18 cellular contexts compared by ENCODE assay signal in the genomic region with DNA sequence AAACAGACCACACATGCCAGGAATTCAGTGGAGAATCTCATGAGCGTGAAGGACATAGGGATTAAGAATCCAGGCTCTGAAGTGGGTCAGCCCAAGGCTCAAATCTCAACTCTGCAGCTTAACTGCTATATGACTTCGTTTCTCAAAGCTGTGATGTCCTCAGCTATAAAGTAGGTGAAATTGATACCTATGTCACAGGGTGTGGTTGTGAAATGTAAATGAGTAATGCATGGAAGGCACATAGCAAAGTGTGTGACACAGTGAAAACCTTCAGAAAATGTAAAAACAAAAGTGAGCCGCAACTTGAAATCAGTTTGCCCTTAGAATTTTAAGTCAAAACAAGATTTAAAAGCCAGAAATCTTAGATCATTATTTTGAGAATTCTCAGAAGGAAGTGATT.
"Had no signal": no experiment of that assay in that cellular context is flagged by ENCODE, and none has a peak within 500 bp of the region (broad histone marks: within the 10 kb centered on the region; RNA-seq: fewer than 3 reads in every experiment).

No MANE protein-coding gene starts in this region.

- H3K9me3 ChIP-seq: tibial nerve, vagina had no signal

- H3K4me1 ChIP-seq: tibial nerve, vagina had no signal

- H3K36me3 ChIP-seq: brain microvascular endothelial cell, tibial nerve, vagina, WERI-Rb-1 had no signal

- H3K27me3 ChIP-seq: brain microvascular endothelial cell, tibial nerve, vagina had no signal

- H3K27ac ChIP-seq: brain microvascular endothelial cell, vagina, WERI-Rb-1 had no signal

- H3K4me3 ChIP-seq: tibial nerve, vagina had no signal

- DNase-seq: activated CD4-positive, alpha-beta T cell treated with anti-CD3 and anti-CD28 coated beads, Interleukin-2, amount 50 U/mL, for 48 hours; activated CD8-positive, alpha-beta memory T cell treated with anti-CD3 and anti-CD28 coated beads, Interleukin-2, amount 10 ng/mL, durations not matched to agents 7 days and 5 days; activated effector memory CD4-positive, alpha-beta T cell treated with Interleukin-2 at 50 U/mL for 16 hours; activated T-cell treated with anti-CD3 and anti-CD28 coated beads, Interleukin-2, amount 50 U/mL, for 4 hours; amygdala; brain microvascular endothelial cell; cerebellar nuclear complex; effector memory CD8-positive, alpha-beta T cell; glutamatergic neuron; nucleus accumbens; posterior cingulate gyrus; retina; stimulated activated CD4-positive, alpha-beta T cell treated with anti-CD3 and anti-CD28 coated beads, Interleukin-2, amount 100 ng/mL, for 48 hours; stimulated activated naive B cell treated with anti-CD40 and anti-IgM and Interleukin-4, amounts not matched to agents 10 μg/mL and 1 μg/mL and 100 μg/mL, for 72 hours; substantia nigra; WERI-Rb-1 had no signal
